Comparison of ENCODE assay signal across 15 cellular contexts in genomic region chr1:5389101-5389885, GRCh38.
A peak's percentile ranks its signal among the peaks of the same experiment; 100 is the strongest.
DNase-seq lines count a peak whose midpoint lies in the region; ATAC-seq and TF ChIP-seq lines count a peak whose summit lies in the region.
"Had no signal": no experiment of that assay in that cellular context is flagged by ENCODE, and none has a peak within 500 bp of the region (broad histone marks: within the 10 kb centered on the region; RNA-seq: fewer than 3 reads in every experiment).

No MANE protein-coding gene starts in this region.

- no peaks in the 10 kb centered on the region for H4K20me1 ChIP-seq in mammary epithelial cell (ENCODE audit: insufficient read depth, low read length)

- H3K27me3 Mint-ChIP-seq in CD4-positive, alpha-beta T cell = no peaks in the 10 kb centered on the region
- H3K27me3 Mint-ChIP-seq in activated T-cell treated with anti-CD3 and anti-CD28 coated beads, Interleukin-2, amount 50 U/mL, for 4 hours (ENCODE audit: low read depth) = no peaks in the 10 kb centered on the region
- H3K27me3 Mint-ChIP-seq in naive thymus-derived CD8-positive, alpha-beta T cell = no peaks in the 10 kb centered on the region

- no TSS peak for BruUV-seq in mammary epithelial cell (replicated peaks; lab: Mats Ljungman, UMichigan)

- H3K9me3 Mint-ChIP-seq in CD4-positive, alpha-beta T cell = no peaks in the 10 kb centered on the region
- H3K9me3 Mint-ChIP-seq in activated T-cell treated with anti-CD3 and anti-CD28 coated beads, Interleukin-2, amount 50 U/mL, for 4 hours = no peaks in the 10 kb centered on the region
- peaks cover 0 to 4% (median 0%) of the 10 kb centered on the region in 9 donors for H3K9me3 Mint-ChIP-seq in naive thymus-derived CD8-positive, alpha-beta T cell
- H3K9me3 Mint-ChIP-seq: nephron had no signal

- ATAC-seq in CD4-positive, alpha-beta T cell (ENCODE audit: poor library complexity) = peak; percentile 90
- ATAC-seq in activated T-cell treated with anti-CD3 and anti-CD28 coated beads, Interleukin-2, amount 50 U/mL, for 4 hours = peak; percentile 61 to 74
- ATAC-seq in naive thymus-derived CD8-positive, alpha-beta T cell = peak; percentile 94
- no peak for ATAC-seq in body of pancreas
- ATAC-seq: heart right ventricle had no signal

- H3K27me3 ChIP-seq in CD4-positive, alpha-beta T cell (ENCODE audit: control insufficient read depth, insufficient read depth, low read length) = no peaks in the 10 kb centered on the region
- H3K27me3 ChIP-seq in body of pancreas (no peaks in the 10 kb centered on the region), mammary epithelial cell (ENCODE audit: insufficient read depth, low read length) (no peaks in the 10 kb centered on the region)
- H3K27me3 ChIP-seq: ascending aorta had no signal

- no peaks in the 10 kb centered on the region for H3K79me2 ChIP-seq in mammary epithelial cell (ENCODE audit: insufficient read depth, low read length)

- peak overlapping the region; percentile 1 for H3K27ac ChIP-seq in CD4-positive, alpha-beta T cell (ENCODE audit: low read depth, low read length)
- H3K27ac ChIP-seq in body of pancreas = no peak overlapping the region
- H3K27ac ChIP-seq in mammary epithelial cell (ENCODE audit: insufficient read depth, low read depth, low read length) = no peak overlapping the region
- H3K27ac ChIP-seq: ascending aorta, WERI-Rb-1 had no signal

- dilution Hi-C loops in mammary epithelial cell (cut with HindIII; ENCODE audit: low sequenced_read_pairs) = no loop called here

- H3K4me3 Mint-ChIP-seq in CD4-positive, alpha-beta T cell = peak overlapping the region; percentile 80
- peak overlapping the region; percentile 66 for H3K4me3 Mint-ChIP-seq in activated T-cell treated with anti-CD3 and anti-CD28 coated beads, Interleukin-2, amount 50 U/mL, for 4 hours
- H3K4me3 Mint-ChIP-seq in naive thymus-derived CD8-positive, alpha-beta T cell = peak overlapping the region in 7 of 10 donors; percentile 73 to 90 (median 86)
- H3K4me3 Mint-ChIP-seq: nephron had no signal

- CTCF ChIA-PET in CD4-positive, alpha-beta T cell (lab: Charles Lee) = no interaction called here
- CTCF ChIA-PET in mammary epithelial cell (lab: Charles Lee; ENCODE audit: low non-redundant PET) = no interaction called here

- H3K4me1 ChIP-seq in body of pancreas = no peaks in the 10 kb centered on the region
- H3K4me1 ChIP-seq in mammary epithelial cell (ENCODE audit: insufficient read depth, low read length) = no peaks in the 10 kb centered on the region
- H3K4me1 ChIP-seq: ascending aorta, heart right ventricle had no signal

- no peak overlapping the region for H3K4me2 ChIP-seq in mammary epithelial cell (ENCODE audit: insufficient read depth, low read depth, low read length)

- H3K27ac Mint-ChIP-seq in CD4-positive, alpha-beta T cell = no peak overlapping the region
- H3K27ac Mint-ChIP-seq in naive thymus-derived CD8-positive, alpha-beta T cell = peak overlapping the region in 7 of 10 donors; percentile 71 to 97 (median 94)
- H3K27ac Mint-ChIP-seq: nephron, progenitor cell of endocrine pancreas had no signal

- WGBS in body of pancreas, 2 donors = 78 to 81% methylated on average over 13 to 16 of the region's 16 CpGs
- 54% methylated on average over 16 of the region's 16 CpGs for WGBS in mammary epithelial cell (ENCODE audit: low coverage, missing lambda C conversion rate)

- H3K9ac ChIP-seq in mammary epithelial cell (ENCODE audit: insufficient read depth, low read length) = no peak overlapping the region

- peak in 2 of 10 experiments; percentile 5 to 8 for DNase-seq in CD4-positive, alpha-beta T cell
- DNase-seq in HT1080 (ENCODE audit: low read depth) (peak; percentile 11), GM19238 (ENCODE audit: insufficient read length, low spot score) (no peak), body of pancreas (no peak), mammary epithelial cell (no peak)
- no peak for DNase-seq in activated T-cell treated with anti-CD3 and anti-CD28 coated beads, Interleukin-2, amount 50 U/mL, for 4 hours
- DNase-seq in naive thymus-derived CD8-positive, alpha-beta T cell = peak in 7 of 10 donors; percentile 4 to 86 (median 69)
- DNase-seq: heart right ventricle; NCI-H1436; stimulated activated CD4-positive, alpha-beta T cell treated with anti-CD3 and anti-CD28 coated beads, Interleukin-4, amount 100 ng/mL, for 24 hours had no signal

- no peak overlapping the region for H3K4me3 ChIP-seq in body of pancreas
- no peak overlapping the region for H3K4me3 ChIP-seq in mammary epithelial cell (replicated peaks in 1 of 3; ENCODE audit: insufficient read depth in 1 of 3, low read depth in 2 of 3, low read length in 3 of 3)
- H3K4me3 ChIP-seq: ascending aorta, heart right ventricle, skin epidermis had no signal

- in situ Hi-C loops in mammary epithelial cell (cut with MboI; ENCODE audit: low sequenced_read_pairs in 2 of 2) = no loop called here

- H3K36me3 Mint-ChIP-seq in CD4-positive, alpha-beta T cell (ENCODE audit: low read depth) = no peaks in the 10 kb centered on the region
- H3K36me3 Mint-ChIP-seq in activated T-cell treated with anti-CD3 and anti-CD28 coated beads, Interleukin-2, amount 50 U/mL, for 4 hours (ENCODE audit: insufficient read depth) = no peaks in the 10 kb centered on the region
- H3K36me3 Mint-ChIP-seq in naive thymus-derived CD8-positive, alpha-beta T cell = no peaks in the 10 kb centered on the region

- H3K36me3 ChIP-seq in body of pancreas (replicated peaks in 1 of 2; ENCODE audit: insufficient read depth in 1 of 2, low read depth in 2 of 2) = no peaks in the 10 kb centered on the region
- H3K36me3 ChIP-seq in mammary epithelial cell (ENCODE audit: insufficient read depth, low read length) = no peaks in the 10 kb centered on the region
- H3K36me3 ChIP-seq: ascending aorta, heart right ventricle, WERI-Rb-1 had no signal

- no peak for TF ChIP-seq CTCF in CD4-positive, alpha-beta T cell (IDR thresholded peaks at IDR 0.05)
- TF ChIP-seq CTCF in body of pancreas (IDR thresholded peaks at IDR 0.05) (no peak), mammary epithelial cell (conservative IDR thresholded peaks at IDR 0.05 in 1 of 2, IDR thresholded peaks at IDR 0.05 in 1 of 2; ENCODE audit: extremely low read depth in 1 of 2, insufficient read depth in 1 of 2, low read depth in 1 of 2, low read length in 2 of 2) (no peak)

- no peak for TF ChIP-seq POLR2A in body of pancreas (IDR thresholded peaks at IDR 0.05)

- no peak overlapping the region for H2AFZ ChIP-seq in mammary epithelial cell (ENCODE audit: low read depth, low read length)

- intact Hi-C loops in CD4-positive, alpha-beta T cell (cut with DNase I, micrococcal nuclease) = no loop called here
- intact Hi-C loops in body of pancreas (cut with DNase I) = no loop called here
- intact Hi-C loops in mammary epithelial cell (cut with micrococcal nuclease) = no loop called here

- POLR2A ChIA-PET in CD4-positive, alpha-beta T cell (lab: Charles Lee) = interaction anchor here (0.6 to 1.6 kb wide), 10 partner anchors 10 to 196 kb away, joined by 3 to 6 read pairs (median 3); no protein-coding TSS in a partner anchor
- POLR2A ChIA-PET in naive thymus-derived CD8-positive, alpha-beta T cell (lab: Charles Lee) = interaction anchor here (0.9 to 2.0 kb wide), 13 partner anchors 9 to 217 kb away, joined by 3 to 8 read pairs (median 4); no protein-coding TSS in a partner anchor

- H3K9me3 ChIP-seq in CD4-positive, alpha-beta T cell (ENCODE audit: control insufficient read depth, low read length) = no peaks in the 10 kb centered on the region
- no peaks in the 10 kb centered on the region for H3K9me3 ChIP-seq in body of pancreas
- peaks cover 22% of the 10 kb centered on the region for H3K9me3 ChIP-seq in mammary epithelial cell (replicated peaks; ENCODE audit: insufficient read depth, low read length)
- H3K9me3 ChIP-seq: ascending aorta, heart right ventricle had no signal

- peaks cover 33% of the 10 kb centered on the region for H3K4me1 Mint-ChIP-seq in CD4-positive, alpha-beta T cell (ENCODE audit: low read depth)
- peaks cover 9% of the 10 kb centered on the region for H3K4me1 Mint-ChIP-seq in activated T-cell treated with anti-CD3 and anti-CD28 coated beads, Interleukin-2, amount 50 U/mL, for 4 hours (ENCODE audit: low read depth)
- peaks cover 12 to 35% (median 27%) of the 10 kb centered on the region in 4 donors for H3K4me1 Mint-ChIP-seq in naive thymus-derived CD8-positive, alpha-beta T cell
- H3K4me1 Mint-ChIP-seq: nephron had no signal

Comparison
In these comparisons a context has a peak if more than half of its experiments do, and no peak if none do; other contexts are left out.
1. DNase-seq: peak in HT1080 (single experiment) and naive thymus-derived CD8-positive, alpha-beta T cell (7 of 10); none in activated T-cell treated with anti-CD3 and anti-CD28 coated beads, Interleukin-2, amount 50 U/mL, for 4 hours (single experiment), GM19238 (single experiment), body of pancreas (0 of 4) and mammary epithelial cell (single experiment).
2. Peak in every context shown above with its lines, with median percentiles within 50 percentile points of each other: H3K4me3 Mint-ChIP-seq.